In genomic region chr15:81889480-81889871, GRCh38 we compare ENCODE assay signal across 21 cellular contexts.
DNase-seq lines count a peak whose midpoint lies in the region; ATAC-seq and TF ChIP-seq lines count a peak whose summit lies in the region.
"Had no signal": no experiment of that assay in that cellular context is flagged by ENCODE, and none has a peak within 500 bp of the region (broad histone marks: within the 10 kb centered on the region; RNA-seq: fewer than 3 reads in every experiment).

No MANE protein-coding gene starts in this region.

- H3K9me3 ChIP-seq in SJSA1 (replicated peaks) = no peaks in the 10 kb centered on the region
- no peaks in the 10 kb centered on the region for H3K9me3 ChIP-seq in left lung
- no peaks in the 10 kb centered on the region for H3K9me3 ChIP-seq in skeletal muscle satellite cell (replicated peaks; ENCODE audit: low read length)
- H3K9me3 ChIP-seq: BE2C, SJCRH30 had no signal

- H3K4me3 Mint-ChIP-seq in HFFc6 = peak overlapping the region; percentile 64; the same call in 1 of the 2 replicates
- H3K4me3 Mint-ChIP-seq: CD4-positive, alpha-beta T cell; GM23338 had no signal

- H3K4me1 ChIP-seq in SJSA1 (replicated peaks) (peaks cover 47% of the 10 kb centered on the region), left lung (peaks cover 0 to 10% of the 10 kb centered on the region in 2 donors), skeletal muscle satellite cell (ENCODE audit: control insufficient read depth, insufficient read depth, low read length) (peaks cover 38% of the 10 kb centered on the region)
- H3K4me1 ChIP-seq: BE2C had no signal

- DNase-seq in HFFc6 = no peak
- DNase-seq in SJSA1 (ENCODE audit: low read depth in 1 of 2, low spot score in 2 of 2) = no peak
- DNase-seq in left lung = no peak
- DNase-seq in NCI-H2081 treated with DMSO at 0.1 percent for 48 hours (lab: John Stamatoyannopoulos, UW) = no peak
- no peak for DNase-seq in caudate nucleus (lab: John Stamatoyannopoulos, UW)
- DNase-seq in Kasumi-1 (lab: John Stamatoyannopoulos, UW) = no peak
- no peak for DNase-seq in epidermal melanocyte (ENCODE audit: insufficient read length, low spot score)
- DNase-seq: BE2C; CD4-positive, alpha-beta T cell; DND-41; GF-D8; KG1; MM.1S; NCI-H1105 treated with DMSO at 0.1 percent for 48 hours; NCI-H187 treated with DMSO at 0.1 percent for 48 hours; NCI-H510A treated with DMSO at 0.1 percent for 48 hours; PC-9; SW 1271 had no signal

- H3K27ac ChIP-seq in SJSA1 (peak overlapping the region; percentile 81), left lung (no peak overlapping the region), caudate nucleus (ENCODE audit: low read depth, low read length) (no peak overlapping the region)
- H3K27ac ChIP-seq: PC-9 had no signal

- H3K4me3 ChIP-seq in SJSA1 = no peak overlapping the region
- no peak overlapping the region for H3K4me3 ChIP-seq in left lung
- H3K4me3 ChIP-seq in skeletal muscle satellite cell (ENCODE audit: low read length) = no peak overlapping the region
- H3K4me3 ChIP-seq: GM23338, PC-9, SJCRH30 had no signal

- peaks cover 47% of the 10 kb centered on the region for H3K4me1 Mint-ChIP-seq in HFFc6 (ENCODE audit: low read depth)

- H3K36me3 ChIP-seq in SJSA1 (no peaks in the 10 kb centered on the region), left lung (no peaks in the 10 kb centered on the region), skeletal muscle satellite cell (ENCODE audit: insufficient read depth, low read length) (no peaks in the 10 kb centered on the region)
- H3K36me3 ChIP-seq: BE2C, SJCRH30 had no signal

- H3K4me2 ChIP-seq in skeletal muscle satellite cell (ENCODE audit: low read length) = peak overlapping the region; percentile 17
- H3K4me2 ChIP-seq: GM23338, PC-9 had no signal

- intact Hi-C loops in left lung (cut with DNase I) = no loop called here

- TF ChIP-seq CTCF in HFFc6 (IDR thresholded peaks at IDR 0.05) (no peak), left lung (IDR thresholded peaks at IDR 0.05) (no peak)

- peaks cover 4% of the 10 kb centered on the region; the same call in 1 of the 2 replicates for H3K9me3 Mint-ChIP-seq in HFFc6
- H3K9me3 Mint-ChIP-seq: CD4-positive, alpha-beta T cell; GM23338 had no signal

- H3K27me3 ChIP-seq in SJSA1 (replicated peaks) = no peaks in the 10 kb centered on the region
- H3K27me3 ChIP-seq in left lung = no peaks in the 10 kb centered on the region
- no peaks in the 10 kb centered on the region for H3K27me3 ChIP-seq in skeletal muscle satellite cell (ENCODE audit: control insufficient read depth, insufficient read depth, low read length)
- H3K27me3 ChIP-seq: BE2C, SJCRH30 had no signal

- H3K36me3 Mint-ChIP-seq in HFFc6 (ENCODE audit: low read depth) = no peaks in the 10 kb centered on the region

- H3K9ac ChIP-seq in skeletal muscle satellite cell (ENCODE audit: low read depth, low read length) = no peak overlapping the region

- H3K27me3 Mint-ChIP-seq in HFFc6 (ENCODE audit: insufficient read depth) = no peaks in the 10 kb centered on the region; the same call in 1 of the 2 replicates

- peak overlapping the region; percentile 90 for H3K27ac Mint-ChIP-seq in HFFc6
- H3K27ac Mint-ChIP-seq: CD4-positive, alpha-beta T cell; GM23338 had no signal

- ATAC-seq in left lung = peak; percentile 72
- ATAC-seq: GM23338 had no signal
